ENCODE assay signal across 16 cellular contexts in the genomic region with DNA sequence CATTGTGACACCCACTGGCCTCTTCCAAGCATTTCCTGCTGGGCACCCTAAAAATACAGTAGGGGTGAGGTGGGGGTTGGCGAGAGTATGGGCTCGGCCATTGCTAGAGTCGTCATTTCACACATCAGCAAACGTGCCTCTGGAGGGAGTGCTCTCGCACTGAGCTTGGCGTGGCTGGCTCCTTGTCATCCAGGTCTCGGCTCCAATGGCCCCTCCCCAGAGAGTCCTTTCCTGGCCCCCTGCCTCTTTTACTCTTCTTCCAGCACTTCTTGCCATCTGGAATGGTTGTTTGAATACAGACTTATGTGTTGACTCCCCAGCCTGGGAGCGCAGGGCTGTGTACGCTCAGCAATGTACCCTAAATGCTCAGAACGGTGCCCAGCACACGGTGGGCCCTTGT. TPM values are rescaled to one million over a fixed set of nuclear protein-coding genes. Genes with fewer than 3 reads are reported as not detected.
DNase-seq lines count a peak whose midpoint lies in the region; ATAC-seq, FAIRE-seq and TF ChIP-seq lines count a peak whose summit lies in the region.
"Had no signal": no experiment of that assay in that cellular context is flagged by ENCODE, and none has a peak within 500 bp of the region (broad histone marks: within the 10 kb centered on the region; RNA-seq: fewer than 3 reads in every experiment).

No MANE protein-coding gene starts in this region.

- H3K27me3 ChIP-seq in SK-N-SH (ENCODE audit: insufficient read depth) (no peaks in the 10 kb centered on the region), smooth muscle cell (ENCODE audit: low read depth) (no peaks in the 10 kb centered on the region)

- H3K27me3 Mint-ChIP-seq in brain, result no peaks in the 10 kb centered on the region

- TF ChIP-seq EP300 in SK-N-SH (IDR thresholded peaks at IDR 0.05; ENCODE audit: borderline replicate concordance in 1 of 2, low read depth in 1 of 2, low read length in 1 of 2), result no peak

- H3K4me1 ChIP-seq in SK-N-SH (ENCODE audit: control insufficient read depth in 1 of 2, insufficient read depth in 2 of 2, low read depth in 1 of 2, low read length in 1 of 2) (peaks cover 47 to 78% of the 10 kb centered on the region in 2 experiments), kidney (ENCODE audit: control insufficient read depth in 1 of 2, insufficient read depth in 1 of 2, low read depth in 1 of 2, low read length in 2 of 2) (peaks cover 20 to 40% of the 10 kb centered on the region in 2 donors), smooth muscle cell (ENCODE audit: low read depth) (peaks cover 44% of the 10 kb centered on the region)

- H3K27ac ChIP-seq in SK-N-SH (ENCODE audit: low read depth in 2 of 2, low read length in 1 of 2), result peak overlapping the region; percentile 94 to 100; a peak in 3 of 4 replicates
- H3K27ac ChIP-seq in kidney (ENCODE audit: low read depth in 2 of 2, low read length in 2 of 2), result no peak overlapping the region
- H3K27ac ChIP-seq in smooth muscle cell (ENCODE audit: low read depth), result peak overlapping the region; percentile 93

- CTCF ChIA-PET in SK-N-SH (lab: Yijun Ruan, JAX), result interaction anchor here (1.4 to 12.0 kb wide), 6 partner anchors 8 to 328 kb away, joined by 4 to 72 read pairs (median 18); no protein-coding TSS in a partner anchor

- intact Hi-C loops in kidney (cut with DNase I), result no loop called here

- H3K36me3 Mint-ChIP-seq in brain, result peaks cover 3% of the 10 kb centered on the region

- peak overlapping the region in 4 of 5 experiments; percentile 77 to 91 (median 84) for H3K27ac Mint-ChIP-seq in brain

- POLR2A ChIA-PET in SK-N-SH (lab: Yijun Ruan, JAX), result interaction anchor here (0.8 to 7.3 kb wide), 3 partner anchors 14 to 35 kb away, joined by 3 to 65 read pairs (median 19); a partner anchor contains a TSS

- H3K4me2 ChIP-seq in SK-N-SH (peak overlapping the region; percentile 85; the same call in 1 of the 2 replicates), smooth muscle cell (peak overlapping the region; percentile 71)

- H3K4me3 ChIP-seq in SK-N-SH (ENCODE audit: low read depth in 2 of 2, low read length in 1 of 2) (no peak overlapping the region), kidney (ENCODE audit: low read length in 2 of 2) (no peak overlapping the region), smooth muscle cell (no peak overlapping the region)

- peaks cover 78% of the 10 kb centered on the region for H3K4me1 Mint-ChIP-seq in brain

- H3K9ac ChIP-seq in SK-N-SH, result no peak overlapping the region
- H3K9ac ChIP-seq in kidney (ENCODE audit: low read length in 2 of 2), result no peak overlapping the region
- H3K9ac ChIP-seq in smooth muscle cell (ENCODE audit: low read depth), result no peak overlapping the region

- H4K20me1 ChIP-seq in SK-N-SH (ENCODE audit: insufficient read depth) (peaks cover 53% of the 10 kb centered on the region; the same call in 1 of the 2 replicates), smooth muscle cell (ENCODE audit: low read depth) (peaks cover 58% of the 10 kb centered on the region)

- H3K9me3 ChIP-seq in SK-N-SH, result no peaks in the 10 kb centered on the region
- no peaks in the 10 kb centered on the region for H3K9me3 ChIP-seq in kidney (ENCODE audit: control insufficient read depth in 1 of 2, low read length in 2 of 2)
- no peaks in the 10 kb centered on the region for H3K9me3 ChIP-seq in smooth muscle cell (replicated peaks; ENCODE audit: low read depth)

- peak overlapping the region in 1 of 5 experiments; percentile 25 for H3K4me3 Mint-ChIP-seq in brain

- no peak overlapping the region for H2AFZ ChIP-seq in SK-N-SH (ENCODE audit: low read depth)
- no peak overlapping the region for H2AFZ ChIP-seq in smooth muscle cell (ENCODE audit: low read depth)

- FAIRE-seq in kidney (lab: Jason Lieb, UNC), result no peak

- H3K36me3 ChIP-seq in SK-N-SH (replicated peaks in 1 of 2; ENCODE audit: control insufficient read depth in 1 of 2, insufficient read depth in 2 of 2, low read length in 1 of 2) (peaks cover 4 to 5% of the 10 kb centered on the region in 2 experiments), kidney (ENCODE audit: control insufficient read depth in 1 of 2, insufficient read depth in 2 of 2, low read length in 2 of 2) (no peaks in the 10 kb centered on the region), smooth muscle cell (ENCODE audit: low read depth) (no peaks in the 10 kb centered on the region)

- H3K9me2 ChIP-seq in SK-N-SH, result no peaks in the 10 kb centered on the region

- no peaks in the 10 kb centered on the region for H3K9me3 Mint-ChIP-seq in brain

- TF ChIP-seq RAD21 in SK-N-SH (IDR thresholded peaks at IDR 0.05; ENCODE audit: low read length), result no peak

- H3K79me2 ChIP-seq in SK-N-SH (ENCODE audit: insufficient read depth) (peaks cover 88% of the 10 kb centered on the region), smooth muscle cell (ENCODE audit: low read depth) (peaks cover 80% of the 10 kb centered on the region)

- DNase-seq in SK-N-SH (no peak), kidney (peak; percentile 46), smooth muscle cell (lab: John Stamatoyannopoulos, UW; ENCODE audit: unreplicated experiment) (no peak), NCI-H526 (lab: John Stamatoyannopoulos, UW) (no peak), NCI-H2029 treated with DMSO at 0.1 percent for 48 hours (lab: John Stamatoyannopoulos, UW) (no peak), GM13976 (ENCODE audit: low spot score) (no peak)
- DNase-seq: 8988T, IMR-90, MV-4-11, NCI-H1436, NCI-H2081, NCI-H748 treated with DMSO at 0.1 percent for 48 hours, PC-3 had no signal

- no peak for TF ChIP-seq CTCF in SK-N-SH (IDR thresholded peaks at IDR 0.05)
- TF ChIP-seq CTCF in brain (conservative IDR thresholded peaks at IDR 0.05), result no peak
- TF ChIP-seq CTCF in kidney (IDR thresholded peaks at IDR 0.05; ENCODE audit: borderline replicate concordance, extremely low read depth, insufficient read depth), result no peak
- no peak for TF ChIP-seq CTCF in smooth muscle cell (IDR thresholded peaks at IDR 0.05; ENCODE audit: borderline replicate concordance, insufficient read depth, poor library complexity, severe bottlenecking)
- no peak for TF ChIP-seq CTCF in GM13976 (IDR thresholded peaks at IDR 0.05; ENCODE audit: borderline replicate concordance, control extremely low read depth, extremely low read depth, insufficient read depth, missing control alignments)

- in situ Hi-C loops in GM13976 (cut with MboI; ENCODE audit: low sequenced_read_pairs, unreplicated experiment), result no loop called here

- no peak for ATAC-seq in SK-N-SH treated with all-trans-retinoic acid at 6 μM for 48 hours
- ATAC-seq: HCT116, PC-3 had no signal

- 67% methylated on average over 6 of the region's 11 CpGs for WGBS in SK-N-SH (ENCODE audit: low lambda C conversion rate)
- WGBS in smooth muscle cell (ENCODE audit: low lambda C conversion rate), result 79% methylated on average over 11 of the region's 11 CpGs

- peaks cover 23% of the 10 kb centered on the region for H3F3A ChIP-seq in SK-N-SH (replicated peaks; ENCODE audit: insufficient read depth)
- H3F3A ChIP-seq in smooth muscle cell (ENCODE audit: low read depth), result peaks cover 64% of the 10 kb centered on the region

TF ChIP-seq in SK-N-SH treated with all-trans-retinoic acid at 6 μM for 48 hours, 23 proteins besides CTCF, POLR2A, EP300 and RAD21 (continues in another document):
- TF ChIP-seq ARNTL (CRISPR knock-in tag; IDR thresholded peaks at IDR 0.05; ENCODE audit: borderline replicate concordance, low read depth) (no peak), ZNF8 (CRISPR knock-in tag; IDR thresholded peaks at IDR 0.05) (no peak), TCF4 (CRISPR knock-in tag; IDR thresholded peaks at IDR 0.05; ENCODE audit: borderline replicate concordance) (no peak), TOX (CRISPR knock-in tag; IDR thresholded peaks at IDR 0.05; ENCODE audit: borderline replicate concordance) (no peak), ZNF70 (CRISPR knock-in tag; IDR thresholded peaks at IDR 0.05) (no peak), ZFP30 (CRISPR knock-in tag; IDR thresholded peaks at IDR 0.05) (no peak), SNAI2 (CRISPR knock-in tag; IDR thresholded peaks at IDR 0.05) (no peak), BACH2 (CRISPR knock-in tag; IDR thresholded peaks at IDR 0.05; ENCODE audit: borderline replicate concordance) (no peak)
- TF ChIP-seq, protein P1, sequence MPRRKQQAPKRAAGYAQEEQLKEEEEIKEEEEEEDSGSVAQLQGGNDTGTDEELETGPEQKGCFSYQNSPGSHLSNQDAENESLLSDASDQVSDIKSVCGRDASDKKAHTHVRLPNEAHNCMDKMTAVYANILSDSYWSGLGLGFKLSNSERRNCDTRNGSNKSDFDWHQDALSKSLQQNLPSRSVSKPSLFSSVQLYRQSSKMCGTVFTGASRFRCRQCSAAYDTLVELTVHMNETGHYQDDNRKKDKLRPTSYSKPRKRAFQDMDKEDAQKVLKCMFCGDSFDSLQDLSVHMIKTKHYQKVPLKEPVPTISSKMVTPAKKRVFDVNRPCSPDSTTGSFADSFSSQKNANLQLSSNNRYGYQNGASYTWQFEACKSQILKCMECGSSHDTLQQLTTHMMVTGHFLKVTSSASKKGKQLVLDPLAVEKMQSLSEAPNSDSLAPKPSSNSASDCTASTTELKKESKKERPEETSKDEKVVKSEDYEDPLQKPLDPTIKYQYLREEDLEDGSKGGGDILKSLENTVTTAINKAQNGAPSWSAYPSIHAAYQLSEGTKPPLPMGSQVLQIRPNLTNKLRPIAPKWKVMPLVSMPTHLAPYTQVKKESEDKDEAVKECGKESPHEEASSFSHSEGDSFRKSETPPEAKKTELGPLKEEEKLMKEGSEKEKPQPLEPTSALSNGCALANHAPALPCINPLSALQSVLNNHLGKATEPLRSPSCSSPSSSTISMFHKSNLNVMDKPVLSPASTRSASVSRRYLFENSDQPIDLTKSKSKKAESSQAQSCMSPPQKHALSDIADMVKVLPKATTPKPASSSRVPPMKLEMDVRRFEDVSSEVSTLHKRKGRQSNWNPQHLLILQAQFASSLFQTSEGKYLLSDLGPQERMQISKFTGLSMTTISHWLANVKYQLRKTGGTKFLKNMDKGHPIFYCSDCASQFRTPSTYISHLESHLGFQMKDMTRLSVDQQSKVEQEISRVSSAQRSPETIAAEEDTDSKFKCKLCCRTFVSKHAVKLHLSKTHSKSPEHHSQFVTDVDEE (CRISPR knock-in tag; IDR thresholded peaks at IDR 0.05), result no peak

RNA-seq across cellular contexts. Expression of a gene that starts 18.8 kb away (rescaled TPM):
- polyA plus RNA-seq in SK-N-SH (2012; rRNA removed), result 12.2 and 13.8 TPM in 2 replicates
- 7.9 and 13.9 TPM in 2 replicates for polyA plus RNA-seq in SK-N-SH (2012; cell fraction: cytosol; rRNA removed)
- 19.4 and 24.8 TPM in 2 replicates for polyA plus RNA-seq in SK-N-SH (2012; cell fraction: nucleus; rRNA removed)
- polyA plus RNA-seq in brain (ENCODE audit: insufficient read depth, low read depth, low replicate concordance), result 31.8 TPM
- 22.6 TPM for total RNA-seq in kidney
- polyA plus RNA-seq in kidney (ENCODE audit: insufficient read depth, low read depth, low replicate concordance), result 5.5 TPM
- 89.6 and 92.7 TPM in 2 replicates for total RNA-seq in smooth muscle cell
- polyA plus RNA-seq in smooth muscle cell, result 115 and 142 TPM in 2 replicates

Comparison
In these comparisons a context has a peak if more than half of its experiments do, and no peak if none do; other contexts are left out.
1. H3K27ac ChIP-seq: peak in SK-N-SH (2 of 2) and smooth muscle cell (single experiment); none in kidney (0 of 2).